9 cellular contexts compared by ENCODE assay signal in genomic region chr19:39514840-39515550, GRCh38. TPM values are rescaled to one million over a fixed set of nuclear protein-coding genes. Genes with fewer than 3 reads are reported as not detected.
DNase-seq lines count a peak whose midpoint lies in the region; ATAC-seq, FAIRE-seq and TF ChIP-seq lines count a peak whose summit lies in the region.
"Had no signal": no experiment of that assay in that cellular context is flagged by ENCODE, and none has a peak within 500 bp of the region (broad histone marks: within the 10 kb centered on the region; RNA-seq: fewer than 3 reads in every experiment).

Gene SELENOV (plus strand): TSS chr19:39515139. CDS start chr19:39515213, 74 bp downstream.

- peak; percentile 33 for TF ChIP-seq CTCF in A673 (conservative IDR thresholded peaks at IDR 0.05; ENCODE audit: low read depth, low read length)
- no peak for TF ChIP-seq CTCF in GM12878 (IDR thresholded peaks at IDR 0.05 in 2 of 3, conservative IDR thresholded peaks at IDR 0.05 in 1 of 3; ENCODE audit: control insufficient read depth in 2 of 3, extremely low read depth in 1 of 3, insufficient read depth in 1 of 3, low read depth in 3 of 3, low read length in 3 of 3)
- TF ChIP-seq CTCF in mesothelial cell of epicardium (IDR thresholded peaks at IDR 0.05; ENCODE audit: unreplicated experiment) = no peak

- SMC1A ChIA-PET in GM12878 (lab: Charles Lee; ENCODE audit: uncharacterized antibody, unreplicated experiment) = no interaction called here

- peaks cover 6% of the 10 kb centered on the region for H3K4me1 Mint-ChIP-seq in mesothelial cell of epicardium

- no peak within 1 kb of the TSS; the same call in 1 of the 2 replicates for H2AFZ ChIP-seq in GM12878 (ENCODE audit: control insufficient read depth, low read depth, low read length)

- H3K4me1 ChIP-seq in A673 (ENCODE audit: insufficient read depth, low read length, poor library complexity, severe bottlenecking) (peaks cover 5% of the 10 kb centered on the region), HUES6 (ENCODE audit: control insufficient read depth, insufficient read depth, low read length) (peaks cover 9% of the 10 kb centered on the region), GM12878 (ENCODE audit: control insufficient read depth, insufficient read depth, low read length) (peaks cover 11% of the 10 kb centered on the region)

- H3K9me3 ChIP-seq in A673 (ENCODE audit: low read depth, low read length, poor library complexity, severe bottlenecking) (no peaks in the 10 kb centered on the region), HUES6 (ENCODE audit: control insufficient read depth, insufficient read depth, low read depth, low read length) (no peaks in the 10 kb centered on the region), GM12878 (replicated peaks; ENCODE audit: control insufficient read depth, insufficient read depth, low read length) (no peaks in the 10 kb centered on the region)
- H3K9me3 ChIP-seq: mucosa of descending colon had no signal

- H3K4me3 ChIP-seq in A673 (ENCODE audit: low read depth, low read length, poor library complexity, severe bottlenecking) (peak within 1 kb of the TSS; percentile 38), HUES6 (ENCODE audit: low read depth, low read length) (peak within 1 kb of the TSS; percentile 75), GM12878 (peak within 1 kb of the TSS; percentile 36; the same call in 1 of the 2 replicates)
- H3K4me3 ChIP-seq: mucosa of descending colon had no signal

- H3K27me3 Mint-ChIP-seq in mesothelial cell of epicardium (ENCODE audit: low read depth) = peaks cover 79% of the 10 kb centered on the region

- RAD21 ChIA-PET in GM12878 (lab: Charles Lee; ENCODE audit: unreplicated experiment) = no interaction called here

- H3K27me3 ChIP-seq in A673 (replicated peaks; ENCODE audit: insufficient read depth, low read depth, low read length, poor library complexity) = peaks cover 36% of the 10 kb centered on the region
- H3K27me3 ChIP-seq in HUES6 (ENCODE audit: control insufficient read depth, insufficient read depth, low read length) = peaks cover 30% of the 10 kb centered on the region
- peaks cover 9 to 22% of the 10 kb centered on the region in 2 experiments for H3K27me3 ChIP-seq in GM12878 (replicated peaks in 1 of 2; ENCODE audit: control insufficient read depth in 2 of 2, insufficient read depth in 2 of 2, low read length in 1 of 2)

- DNase-seq in A673 (ENCODE audit: low spot score) (no peak), GM12878 (ENCODE audit: low read depth, low spot score) (no peak), mesothelial cell of epicardium (ENCODE audit: low spot score in 2 of 2, unreplicated experiment in 2 of 2) (no peak), amniotic stem cell (lab: John Stamatoyannopoulos, UW) (no peak)
- DNase-seq: mucosa of descending colon had no signal

- in situ Hi-C loops in GM12878 (cut with MboI) = no loop called here

- H3K36me3 ChIP-seq in A673 (ENCODE audit: insufficient read depth, low read length, poor library complexity, severe bottlenecking) = no peaks in the 10 kb centered on the region
- H3K36me3 ChIP-seq in HUES6 (ENCODE audit: control insufficient read depth, insufficient read depth, low read length) = no peaks in the 10 kb centered on the region
- H3K36me3 ChIP-seq in GM12878 (ENCODE audit: control insufficient read depth in 2 of 2, insufficient read depth in 2 of 2, low read length in 1 of 2) = no peaks in the 10 kb centered on the region

- ATAC-seq in GM12878 = peak; percentile 34
- ATAC-seq in GM21619 (IDR thresholded peaks at IDR 0.05; ENCODE audit: unreplicated experiment) = no peak
- no peak for ATAC-seq in GM18909 (IDR thresholded peaks at IDR 0.05; ENCODE audit: poor library complexity, unreplicated experiment)
- ATAC-seq in GM18519 (IDR thresholded peaks at IDR 0.05; ENCODE audit: low FRiP score, unreplicated experiment) = no peak
- ATAC-seq: mucosa of descending colon had no signal

- CTCF ChIA-PET in A673 (lab: Charles Lee) = no interaction called here
- CTCF ChIA-PET in GM12878 (lab: Yijun Ruan, JAX) = interaction anchor here (0.6 to 0.9 kb wide), 2 partner anchors 19 to 40 kb away, joined by 3 read pairs; no protein-coding TSS in a partner anchor

- no peaks in the 10 kb centered on the region for H4K20me1 ChIP-seq in GM12878 (ENCODE audit: control insufficient read depth, insufficient read depth)

- H3K27ac Mint-ChIP-seq in mesothelial cell of epicardium = no peak within 1 kb of the TSS

- WGBS in GM12878 (ENCODE audit: insufficient coverage, insufficient replicate concordance, low lambda C conversion rate, missing lambda C conversion rate) = 17% methylated on average over 49 of the region's 56 CpGs

- POLR2A ChIA-PET in A673 (lab: Charles Lee; ENCODE audit: low non-redundant PET) (interaction anchor here (0.6 kb wide), 1 partner anchor 30 kb away, joined by 3 read pairs; no protein-coding TSS in a partner anchor), GM12878 (lab: Charles Lee) (no interaction called here)

- no peak for TF ChIP-seq EP300 in GM12878 (IDR thresholded peaks at IDR 0.05; ENCODE audit: borderline replicate concordance in 1 of 2, control insufficient read depth in 1 of 2, low read depth in 2 of 2, low read length in 2 of 2)

- H3K79me2 ChIP-seq in GM12878 (ENCODE audit: control insufficient read depth, insufficient read depth, low read length) = no peaks in the 10 kb centered on the region

- intact Hi-C loops in A673 (cut with micrococcal nuclease; ENCODE audit: unreplicated experiment) = no loop called here
- intact Hi-C loops in GM12878 (cut with micrococcal nuclease; ENCODE audit: unreplicated experiment) = no loop called here

- H3K9me3 Mint-ChIP-seq in mesothelial cell of epicardium = no peaks in the 10 kb centered on the region

- FAIRE-seq in GM12878 (lab: Jason Lieb, UNC) = no peak

- H3K4me2 ChIP-seq in GM12878 (ENCODE audit: control insufficient read depth, insufficient read depth) = peak within 1 kb of the TSS; percentile 69

- no peak for TF ChIP-seq POLR2A in GM12878 (IDR thresholded peaks at IDR 0.05; ENCODE audit: low read depth, low read length)

- no peak for TF ChIP-seq RAD21 in GM12878 (IDR thresholded peaks at IDR 0.05; ENCODE audit: insufficient read depth, low read depth, low read length)

- no peak within 1 kb of the TSS for H3K27ac ChIP-seq in A673 (ENCODE audit: low read depth, low read length, poor library complexity, severe bottlenecking)
- no peak within 1 kb of the TSS; the same call in 1 of the 2 replicates for H3K27ac ChIP-seq in HUES6 (ENCODE audit: low read depth, low read length)
- H3K27ac ChIP-seq in GM12878 (ENCODE audit: control insufficient read depth, insufficient read depth) = no peak within 1 kb of the TSS

- H3K4me3 Mint-ChIP-seq in mesothelial cell of epicardium = peak within 1 kb of the TSS; percentile 69

- H3K9ac ChIP-seq in HUES6 (ENCODE audit: low read length) (peak within 1 kb of the TSS; percentile 51), GM12878 (ENCODE audit: control insufficient read depth, insufficient read depth, low read length) (no peak within 1 kb of the TSS)

- peaks cover 2% of the 10 kb centered on the region for H3K36me3 Mint-ChIP-seq in mesothelial cell of epicardium

- BruUV-seq in A673 (replicated peaks; lab: Mats Ljungman, UMichigan) (no TSS peak), GM12878 (replicated peaks; lab: Mats Ljungman, UMichigan) (no TSS peak)

TF ChIP-seq in GM12878, 131 proteins besides CTCF, POLR2A, EP300 and RAD21:
- TF ChIP-seq FOXM1 (IDR thresholded peaks at IDR 0.05; ENCODE audit: low read depth, low read length) (no peak), IKZF1 (conservative IDR thresholded peaks at IDR 0.05) (peak; percentile 26; the same call in 1 of the 2 replicates), MYB (IDR thresholded peaks at IDR 0.05; ENCODE audit: borderline replicate concordance, low read depth, low read length) (no peak), NR2F1 (conservative IDR thresholded peaks at IDR 0.05) (peak; percentile 74; the same call in 1 of the 2 replicates), TARDBP (IDR thresholded peaks at IDR 0.05; ENCODE audit: borderline replicate concordance) (no peak)

RNA-seq across cellular contexts. Expression of gene SELENOV, which starts in this region (rescaled TPM):
- total RNA-seq in A673 (2021) = not detected in 2 replicates
- not detected in 2 replicates for total RNA-seq in GM12878 (2013; cell fraction: nucleolus; rRNA removed)
- total RNA-seq in GM12878 (2014; rRNA removed) = not detected in 2 replicates
- not detected in 2 replicates for total RNA-seq in GM12878 (2014; rRNA removed; fragmentation: Illumina TruSeq; extraction: Trizol)
- total RNA-seq in GM12878 (2021) = not detected in 2 replicates
- not detected for polyA plus RNA-seq in GM12878 (2011; ENCODE audit: low read depth)
- polyA plus RNA-seq in GM12878 (2011; rRNA removed) = not detected in 2 replicates
- not detected in 2 replicates for polyA plus RNA-seq in GM12878 (2011; cell fraction: cytosol; rRNA removed)
- not detected in 2 replicates for polyA plus RNA-seq in GM12878 (2011; cell fraction: nucleus; rRNA removed)
- not detected in 2 replicates for polyA plus RNA-seq in GM12878 (2012)
- polyA plus RNA-seq in GM12878 (2014; fragmentation: Illumina TruSeq; extraction: Trizol) = not detected in 2 replicates
- polyA plus RNA-seq in GM12878 (2014; fragmentation: Nextera tagmentation; extraction: Ambion mirVana) = not detected
- polyA plus RNA-seq in GM12878 (2014; rRNA removed) = not detected in 2 replicates
- not detected for polyA plus RNA-seq in GM12878 (2016; fragmentation: Nextera tagmentation; extraction: Ambion mirVana)
- not detected in 2 replicates for polyA minus RNA-seq in GM12878 (2011; rRNA and poly(A)+ RNA removed)
- not detected in 2 replicates for polyA minus RNA-seq in GM12878 (2011; cell fraction: cytosol; rRNA and poly(A)+ RNA removed)
- not detected in 2 replicates for polyA minus RNA-seq in GM12878 (2011; cell fraction: nucleus; rRNA and poly(A)+ RNA removed)
- total RNA-seq in mesothelial cell of epicardium = 0.60 to 0.81 TPM (median 0.78 TPM) in 3 replicates
- total RNA-seq: mucosa of descending colon had no signal

Comparison
In these comparisons a context has a peak if more than half of its experiments do, and no peak if none do; other contexts are left out.
1. Peak in ATAC-seq, H3K4me3 ChIP-seq and H3K4me2 ChIP-seq in GM12878; RNA of the gene not detected or under 1 TPM.